Comparison of ENCODE assay signal across 8 cellular contexts in genomic region chr12:123269980-123270379, GRCh38. TPM values are rescaled to one million over a fixed set of nuclear protein-coding genes. Genes with fewer than 3 reads are reported as not detected.
DNase-seq lines count a peak whose midpoint lies in the region; ATAC-seq lines count a peak whose summit lies in the region.

No MANE protein-coding gene starts in this region.

- peaks cover 22% of the 10 kb centered on the region for H3K4me1 ChIP-seq in iPS-18a (ENCODE audit: control insufficient read depth, low read depth, low read length)
- peaks cover 30 to 38% (median 32%) of the 10 kb centered on the region in 3 donors for H3K4me1 ChIP-seq in skeletal muscle tissue (ENCODE audit: control insufficient read depth in 3 of 3, insufficient read depth in 3 of 3, low read length in 3 of 3)

- ATAC-seq in HG02852 (IDR thresholded peaks at IDR 0.05; ENCODE audit: unreplicated experiment) (no peak), GM19455 (IDR thresholded peaks at IDR 0.05; ENCODE audit: unreplicated experiment) (no peak), HG03520 (IDR thresholded peaks at IDR 0.05; ENCODE audit: unreplicated experiment) (no peak)

- peaks cover 23% of the 10 kb centered on the region for H3K4me1 Mint-ChIP-seq in activated naive CD4-positive, alpha-beta T cell treated with anti-CD3 and anti-CD28 coated beads for 36 hours (ENCODE audit: low read depth)
- H3K4me1 Mint-ChIP-seq in activated naive CD4-positive, alpha-beta T cell treated with anti-CD3 and anti-CD28 coated beads, Interleukin-2, amount 50 U/mL, for 24 hours, result peaks cover 20% of the 10 kb centered on the region

- peaks cover 11% of the 10 kb centered on the region for H3K36me3 ChIP-seq in iPS-18a (ENCODE audit: control insufficient read depth, low read depth, low read length)
- peaks cover 5 to 6% (median 6%) of the 10 kb centered on the region in 3 donors for H3K36me3 ChIP-seq in skeletal muscle tissue (ENCODE audit: control insufficient read depth in 3 of 3, insufficient read depth in 3 of 3, low read length in 3 of 3)

- peak overlapping the region; percentile 87 for H3K27ac ChIP-seq in iPS-18a (ENCODE audit: low read length)
- peak overlapping the region; percentile 70 for H3K27ac ChIP-seq in skeletal muscle tissue (ENCODE audit: low read depth, low read length)

- intact Hi-C loops in activated naive CD4-positive, alpha-beta T cell treated with anti-CD3 and anti-CD28 coated beads for 36 hours (cut with micrococcal nuclease), result no loop called here

- no peaks in the 10 kb centered on the region for H3K36me3 Mint-ChIP-seq in activated naive CD4-positive, alpha-beta T cell treated with anti-CD3 and anti-CD28 coated beads for 36 hours (ENCODE audit: low read depth)
- no peaks in the 10 kb centered on the region for H3K36me3 Mint-ChIP-seq in activated naive CD4-positive, alpha-beta T cell treated with anti-CD3 and anti-CD28 coated beads, Interleukin-2, amount 50 U/mL, for 24 hours

- H3K9me3 Mint-ChIP-seq in activated naive CD4-positive, alpha-beta T cell treated with anti-CD3 and anti-CD28 coated beads for 36 hours, result no peaks in the 10 kb centered on the region
- no peaks in the 10 kb centered on the region for H3K9me3 Mint-ChIP-seq in activated naive CD4-positive, alpha-beta T cell treated with anti-CD3 and anti-CD28 coated beads, Interleukin-2, amount 50 U/mL, for 24 hours

- H3K9ac ChIP-seq in iPS-18a (ENCODE audit: low read length) (peak overlapping the region; percentile 96), skeletal muscle tissue (ENCODE audit: low read depth in 1 of 3, low read length in 3 of 3) (peak overlapping the region; percentile 54 to 76 (median 75))

- DNase-seq in activated naive CD4-positive, alpha-beta T cell treated with anti-CD3 and anti-CD28 coated beads for 36 hours, result no peak
- no peak for DNase-seq in activated naive CD4-positive, alpha-beta T cell (lab: John Stamatoyannopoulos, UW)

- peak overlapping the region; percentile 84 for H3K4me3 Mint-ChIP-seq in activated naive CD4-positive, alpha-beta T cell treated with anti-CD3 and anti-CD28 coated beads for 36 hours
- H3K4me3 Mint-ChIP-seq in activated naive CD4-positive, alpha-beta T cell treated with anti-CD3 and anti-CD28 coated beads, Interleukin-2, amount 50 U/mL, for 24 hours, result peak overlapping the region; percentile 84

- CTCF ChIA-PET in activated naive CD4-positive, alpha-beta T cell treated with anti-CD3 and anti-CD28 coated beads for 36 hours (lab: Charles Lee), result interaction anchor here (0.6 to 1.6 kb wide), 4 partner anchors 32 to 312 kb away, joined by 3 to 10 read pairs (median 4); no protein-coding TSS in a partner anchor

- peak overlapping the region; percentile 74 for H3K27ac Mint-ChIP-seq in activated naive CD4-positive, alpha-beta T cell treated with anti-CD3 and anti-CD28 coated beads for 36 hours
- H3K27ac Mint-ChIP-seq in activated naive CD4-positive, alpha-beta T cell treated with anti-CD3 and anti-CD28 coated beads, Interleukin-2, amount 50 U/mL, for 24 hours, result peak overlapping the region; percentile 62

- H3K27me3 ChIP-seq in iPS-18a (ENCODE audit: control insufficient read depth, insufficient read depth, low read length), result no peaks in the 10 kb centered on the region
- H3K27me3 ChIP-seq in skeletal muscle tissue (ENCODE audit: control insufficient read depth in 3 of 3, insufficient read depth in 3 of 3, low read length in 3 of 3), result no peaks in the 10 kb centered on the region

- H3K4me3 ChIP-seq in iPS-18a (ENCODE audit: low read length), result peak overlapping the region; percentile 90
- H3K4me3 ChIP-seq in skeletal muscle tissue (ENCODE audit: low read length in 3 of 3), result peak overlapping the region; percentile 59 to 72 (median 71)

- H3K9me3 ChIP-seq in iPS-18a (ENCODE audit: control insufficient read depth, low read depth, low read length), result no peaks in the 10 kb centered on the region
- H3K9me3 ChIP-seq in skeletal muscle tissue (ENCODE audit: control insufficient read depth in 3 of 3, low read length in 3 of 3), result no peaks in the 10 kb centered on the region

- H3K27me3 Mint-ChIP-seq in activated naive CD4-positive, alpha-beta T cell treated with anti-CD3 and anti-CD28 coated beads for 36 hours (ENCODE audit: low read depth), result no peaks in the 10 kb centered on the region
- no peaks in the 10 kb centered on the region for H3K27me3 Mint-ChIP-seq in activated naive CD4-positive, alpha-beta T cell treated with anti-CD3 and anti-CD28 coated beads, Interleukin-2, amount 50 U/mL, for 24 hours

RNA-seq across cellular contexts. Expression of gene CDK2AP1, which starts 1.7 kb away (rescaled TPM):
- total RNA-seq in activated naive CD4-positive, alpha-beta T cell treated with anti-CD3 and anti-CD28 coated beads for 36 hours, result 10 to 100 TPM; 64.7 to 67.5 TPM
- total RNA-seq in skeletal muscle tissue, result 76.2 TPM

RNA-seq across cellular contexts. Expression of gene MTRFR, which starts 36.7 kb away (rescaled TPM):
- total RNA-seq in activated naive CD4-positive, alpha-beta T cell treated with anti-CD3 and anti-CD28 coated beads for 36 hours, result 10 to 100 TPM; 27.7 to 27.8 TPM
- total RNA-seq in skeletal muscle tissue, result 12.0 TPM

RNA-seq across cellular contexts. Expression of gene MPHOSPH9, which starts 37.0 kb away (rescaled TPM):
- total RNA-seq in activated naive CD4-positive, alpha-beta T cell treated with anti-CD3 and anti-CD28 coated beads for 36 hours, result 100 to 1,000 TPM; 111 to 114 TPM
- 44.9 TPM for total RNA-seq in skeletal muscle tissue
